15 cellular contexts compared by ENCODE assay signal in genomic region chr22:50490531-50491308, GRCh38. TPM values are rescaled to one million over a fixed set of nuclear protein-coding genes. Genes with fewer than 3 reads are reported as not detected.
DNase-seq lines count a peak whose midpoint lies in the region; ATAC-seq, FAIRE-seq and TF ChIP-seq lines count a peak whose summit lies in the region.
"Had no signal": no experiment of that assay in that cellular context is flagged by ENCODE, and none has a peak within 500 bp of the region (broad histone marks: within the 10 kb centered on the region; RNA-seq: fewer than 3 reads in every experiment).

No MANE protein-coding gene starts in this region.

- peaks cover 8% of the 10 kb centered on the region for H3K4me1 Mint-ChIP-seq in activated T-cell treated with anti-CD3 and anti-CD28 coated beads, Interleukin-2, amount 50 U/mL, for 72 hours (ENCODE audit: low read depth)
- H3K4me1 Mint-ChIP-seq in naive B cell = peaks cover 7 to 12% (median 8%) of the 10 kb centered on the region in 3 donors

- no peak for TF ChIP-seq POLR2A in GM12891 (IDR thresholded peaks at IDR 0.05; ENCODE audit: low read depth, low read length)

- CTCF ChIA-PET in SK-N-SH (lab: Yijun Ruan, JAX) = no interaction called here

- no peaks in the 10 kb centered on the region for H4K20me1 ChIP-seq in SK-N-SH (ENCODE audit: insufficient read depth)

- peaks cover 0 to 1% of the 10 kb centered on the region in 2 experiments; a peak in 1 of 4 replicates for H3K4me1 ChIP-seq in SK-N-SH (ENCODE audit: control insufficient read depth in 1 of 2, insufficient read depth in 2 of 2, low read depth in 1 of 2, low read length in 1 of 2)

- POLR2A ChIA-PET in SK-N-SH (lab: Yijun Ruan, JAX) = no interaction called here

- no peaks in the 10 kb centered on the region for H3K27me3 Mint-ChIP-seq in activated T-cell treated with anti-CD3 and anti-CD28 coated beads, Interleukin-2, amount 50 U/mL, for 72 hours (ENCODE audit: low read depth)
- peaks cover 0 to 5% (median 4%) of the 10 kb centered on the region in 3 donors for H3K27me3 Mint-ChIP-seq in naive B cell

- DNase-seq in DMS53 (lab: John Stamatoyannopoulos, UW) (peak; percentile 54), DMS53 treated with DMSO at 0.1 percent for 48 hours (lab: John Stamatoyannopoulos, UW; ENCODE audit: unreplicated experiment) (no peak), GM12891 (ENCODE audit: insufficient read length, low spot score) (no peak), naive B cell (no peak), SK-N-SH (no peak), nucleus accumbens (lab: John Stamatoyannopoulos, UW) (no peak)
- DNase-seq in activated T-cell treated with anti-CD3 and anti-CD28 coated beads, Interleukin-2, amount 50 U/mL, for 72 hours = no peak
- DNase-seq in stimulated activated naive CD4-positive, alpha-beta T cell (lab: John Stamatoyannopoulos, UW) = no peak
- DNase-seq: 8988T, H7, left cardiac atrium, NCI-H1930, trophoblast cell had no signal

- peak in 1 of 2 donors; percentile 39 for ATAC-seq in activated T-cell treated with anti-CD3 and anti-CD28 coated beads, Interleukin-2, amount 50 U/mL, for 72 hours (replicated peaks in 1 of 2)
- ATAC-seq in naive B cell (ENCODE audit: low read depth in 2 of 2) = peak; percentile 18 to 32
- ATAC-seq: left cardiac atrium had no signal

- peak overlapping the region; percentile 52 to 58 for H3K4me3 Mint-ChIP-seq in activated T-cell treated with anti-CD3 and anti-CD28 coated beads, Interleukin-2, amount 50 U/mL, for 72 hours
- peak overlapping the region in 4 of 8 donors; percentile 5 to 68 (median 49) for H3K4me3 Mint-ChIP-seq in naive B cell

- FAIRE-seq in GM12891 (lab: Jason Lieb, UNC) = peak; percentile 58

- TF ChIP-seq RAD21 in SK-N-SH (IDR thresholded peaks at IDR 0.05; ENCODE audit: low read length) = no peak

- H3K9me3 Mint-ChIP-seq in activated T-cell treated with anti-CD3 and anti-CD28 coated beads, Interleukin-2, amount 50 U/mL, for 72 hours = no peaks in the 10 kb centered on the region
- no peaks in the 10 kb centered on the region for H3K9me3 Mint-ChIP-seq in naive B cell

- no peaks in the 10 kb centered on the region for H3F3A ChIP-seq in SK-N-SH (replicated peaks; ENCODE audit: insufficient read depth)

- no peak for TF ChIP-seq EP300 in SK-N-SH (IDR thresholded peaks at IDR 0.05; ENCODE audit: borderline replicate concordance in 1 of 2, low read depth in 1 of 2, low read length in 1 of 2)

- 76% methylated on average over 24 of the region's 27 CpGs for WGBS in SK-N-SH (ENCODE audit: low lambda C conversion rate)

- H3K4me3 ChIP-seq in SK-N-SH (ENCODE audit: low read depth in 2 of 2, low read length in 1 of 2) = no peak overlapping the region
- H3K4me3 ChIP-seq: skin epidermis had no signal

- no peak overlapping the region for H3K9ac ChIP-seq in SK-N-SH

- no peaks in the 10 kb centered on the region for H3K36me3 ChIP-seq in SK-N-SH (replicated peaks in 1 of 2; ENCODE audit: control insufficient read depth in 1 of 2, insufficient read depth in 2 of 2, low read length in 1 of 2)
- H3K36me3 ChIP-seq: neutrophil had no signal

- H3K9me3 ChIP-seq in SK-N-SH = no peaks in the 10 kb centered on the region
- H3K9me3 ChIP-seq: neutrophil had no signal

- H3K27me3 ChIP-seq in SK-N-SH (ENCODE audit: insufficient read depth) = no peaks in the 10 kb centered on the region

- no peak overlapping the region for H2AFZ ChIP-seq in SK-N-SH (ENCODE audit: low read depth)

- H3K36me3 Mint-ChIP-seq in activated T-cell treated with anti-CD3 and anti-CD28 coated beads, Interleukin-2, amount 50 U/mL, for 72 hours (ENCODE audit: insufficient read depth in 2 of 2) = no peaks in the 10 kb centered on the region
- H3K36me3 Mint-ChIP-seq in naive B cell = no peaks in the 10 kb centered on the region

- TF ChIP-seq CTCF in SK-N-SH (IDR thresholded peaks at IDR 0.05) = no peak

- no peaks in the 10 kb centered on the region for H3K9me2 ChIP-seq in SK-N-SH

- no peak overlapping the region for H3K27ac ChIP-seq in SK-N-SH (ENCODE audit: low read depth in 2 of 2, low read length in 1 of 2)
- H3K27ac ChIP-seq: neutrophil, skin epidermis had no signal

- H3K27ac Mint-ChIP-seq in activated T-cell treated with anti-CD3 and anti-CD28 coated beads, Interleukin-2, amount 50 U/mL, for 72 hours = peak overlapping the region; percentile 79
- H3K27ac Mint-ChIP-seq in naive B cell = peak overlapping the region in 3 of 6 donors; percentile 49 to 76 (median 54)

- no peaks in the 10 kb centered on the region for H3K79me2 ChIP-seq in SK-N-SH (ENCODE audit: insufficient read depth)

- H3K4me2 ChIP-seq in SK-N-SH = no peak overlapping the region

TF ChIP-seq in GM12891, 5 proteins besides CTCF, POLR2A, EP300 and RAD21:
- no peak for TF ChIP-seq TAF1 (IDR thresholded peaks at IDR 0.05; ENCODE audit: low read depth, low read length)
- TF ChIP-seq POU2F2 (IDR thresholded peaks at IDR 0.05; ENCODE audit: low read depth, low read length) = no peak
TF ChIP-seq in GM12891: peak in this region for 0.

TF ChIP-seq in SK-N-SH, 30 proteins besides CTCF, POLR2A, EP300 and RAD21 (continues in another document):
- TF ChIP-seq TEAD4 (IDR thresholded peaks at IDR 0.05; ENCODE audit: borderline replicate concordance, insufficient read depth) (no peak), RCOR1 (IDR thresholded peaks at IDR 0.05; ENCODE audit: low read length) (no peak), NFIC (IDR thresholded peaks at IDR 0.05; ENCODE audit: borderline replicate concordance) (no peak), EZH2phosphoT487 (IDR thresholded peaks at IDR 0.05; ENCODE audit: borderline replicate concordance, low read depth) (no peak), POLR2AphosphoS5 (IDR thresholded peaks at IDR 0.05; ENCODE audit: low read depth, low read length) (no peak), FOXM1 (IDR thresholded peaks at IDR 0.05; ENCODE audit: low read depth) (no peak), FOSL2 (IDR thresholded peaks at IDR 0.05; ENCODE audit: borderline replicate concordance, low read depth) (no peak), SMC3 (IDR thresholded peaks at IDR 0.05; ENCODE audit: low read depth, low read length) (no peak), RFX5 (IDR thresholded peaks at IDR 0.05; ENCODE audit: low read length) (no peak), IRF3 (IDR thresholded peaks at IDR 0.05; ENCODE audit: low read depth, low read length) (no peak), MAX (IDR thresholded peaks at IDR 0.05; ENCODE audit: low read depth) (no peak)

RNA-seq across cellular contexts. Expression of gene MIOX, which starts 4.1 kb away (rescaled TPM):
- not detected for polyA plus RNA-seq in GM12891 (2012; ENCODE audit: low read depth, missing spikeins)
- total RNA-seq in activated T-cell treated with anti-CD3 and anti-CD28 coated beads, Interleukin-2, amount 50 U/mL, for 72 hours = 1 to 10 TPM; 3.4 to 5.2 TPM
- polyA plus RNA-seq in naive B cell (ENCODE audit: low read depth in 6 of 6) (not detected), SK-N-SH (2012; rRNA removed) (0.05 and 0.06 TPM in 2 replicates)
- not detected in 2 replicates for polyA plus RNA-seq in SK-N-SH (2012; cell fraction: cytosol; rRNA removed)
- polyA plus RNA-seq in SK-N-SH (2012; cell fraction: nucleus; rRNA removed) = 0.27 and 0.43 TPM in 2 replicates
- total RNA-seq: H7, left cardiac atrium had no signal

RNA-seq across cellular contexts. Expression of gene ADM2, which starts 9.4 kb away (rescaled TPM):
- 0.36 TPM for polyA plus RNA-seq in GM12891 (2012; ENCODE audit: low read depth, missing spikeins)
- 10 to 100 TPM; 25.5 to 28.8 TPM for total RNA-seq in activated T-cell treated with anti-CD3 and anti-CD28 coated beads, Interleukin-2, amount 50 U/mL, for 72 hours
- polyA plus RNA-seq in naive B cell (ENCODE audit: low read depth in 6 of 6) (under 1 TPM in 3 of 6 donors, not detected in 3; 0.08 to 0.86 (median 0.20) TPM), SK-N-SH (2012; rRNA removed) (0.49 and 0.61 TPM in 2 replicates)
- 0.42 and 0.54 TPM in 2 replicates for polyA plus RNA-seq in SK-N-SH (2012; cell fraction: cytosol; rRNA removed)
- polyA plus RNA-seq in SK-N-SH (2012; cell fraction: nucleus; rRNA removed) = 1.4 TPM in 2 replicates

RNA-seq across cellular contexts. Expression of gene SBF1, which starts 15.9 kb away (rescaled TPM):
- 24.0 TPM for polyA plus RNA-seq in GM12891 (2012; ENCODE audit: low read depth, missing spikeins)
- total RNA-seq in activated T-cell treated with anti-CD3 and anti-CD28 coated beads, Interleukin-2, amount 50 U/mL, for 72 hours = 100 to 1,000 TPM; 108 to 114 TPM
- polyA plus RNA-seq in naive B cell (ENCODE audit: low read depth in 6 of 6) (10 to 100 TPM in 4 of 6 donors, 1 to 10 TPM in 2; 6.9 to 26.6 (median 11.4) TPM), SK-N-SH (2012; rRNA removed) (24.2 and 29.1 TPM in 2 replicates)
- polyA plus RNA-seq in SK-N-SH (2012; cell fraction: cytosol; rRNA removed) = 7.5 and 15.9 TPM in 2 replicates
- 95.7 and 113 TPM in 2 replicates for polyA plus RNA-seq in SK-N-SH (2012; cell fraction: nucleus; rRNA removed)

RNA-seq across cellular contexts. Expression of gene LMF2, which starts 16.8 kb away (rescaled TPM):
- polyA plus RNA-seq in GM12891 (2012; ENCODE audit: low read depth, missing spikeins) = 29.2 TPM
- 10 to 100 TPM; 64.8 to 64.9 TPM for total RNA-seq in activated T-cell treated with anti-CD3 and anti-CD28 coated beads, Interleukin-2, amount 50 U/mL, for 72 hours
- 10 to 100 TPM in 3 of 6 donors, 1 to 10 TPM in 3; 6.4 to 20.9 (median 10.1) TPM for polyA plus RNA-seq in naive B cell (ENCODE audit: low read depth in 6 of 6)
- 34.3 and 42.8 TPM in 2 replicates for polyA plus RNA-seq in SK-N-SH (2012; rRNA removed)
- polyA plus RNA-seq in SK-N-SH (2012; cell fraction: cytosol; rRNA removed) = 5.5 and 11.9 TPM in 2 replicates
- 235 and 240 TPM in 2 replicates for polyA plus RNA-seq in SK-N-SH (2012; cell fraction: nucleus; rRNA removed)

RNA-seq across cellular contexts. Expression of gene NCAPH2, which starts 17.3 kb away (rescaled TPM):
- 46.7 TPM for polyA plus RNA-seq in GM12891 (2012; ENCODE audit: low read depth, missing spikeins)
- total RNA-seq in activated T-cell treated with anti-CD3 and anti-CD28 coated beads, Interleukin-2, amount 50 U/mL, for 72 hours = 100 to 1,000 TPM; 120 to 141 TPM
- polyA plus RNA-seq in naive B cell (ENCODE audit: low read depth in 6 of 6) (10 to 100 TPM; 33.9 to 43.3 (median 37.6) TPM), SK-N-SH (2012; rRNA removed) (21.1 and 22.4 TPM in 2 replicates)
- polyA plus RNA-seq in SK-N-SH (2012; cell fraction: cytosol; rRNA removed) = 8.0 and 12.9 TPM in 2 replicates
- polyA plus RNA-seq in SK-N-SH (2012; cell fraction: nucleus; rRNA removed) = 54.6 and 65.2 TPM in 2 replicates
